Comparison of ENCODE assay signal across 8 cellular contexts in the genomic region with DNA sequence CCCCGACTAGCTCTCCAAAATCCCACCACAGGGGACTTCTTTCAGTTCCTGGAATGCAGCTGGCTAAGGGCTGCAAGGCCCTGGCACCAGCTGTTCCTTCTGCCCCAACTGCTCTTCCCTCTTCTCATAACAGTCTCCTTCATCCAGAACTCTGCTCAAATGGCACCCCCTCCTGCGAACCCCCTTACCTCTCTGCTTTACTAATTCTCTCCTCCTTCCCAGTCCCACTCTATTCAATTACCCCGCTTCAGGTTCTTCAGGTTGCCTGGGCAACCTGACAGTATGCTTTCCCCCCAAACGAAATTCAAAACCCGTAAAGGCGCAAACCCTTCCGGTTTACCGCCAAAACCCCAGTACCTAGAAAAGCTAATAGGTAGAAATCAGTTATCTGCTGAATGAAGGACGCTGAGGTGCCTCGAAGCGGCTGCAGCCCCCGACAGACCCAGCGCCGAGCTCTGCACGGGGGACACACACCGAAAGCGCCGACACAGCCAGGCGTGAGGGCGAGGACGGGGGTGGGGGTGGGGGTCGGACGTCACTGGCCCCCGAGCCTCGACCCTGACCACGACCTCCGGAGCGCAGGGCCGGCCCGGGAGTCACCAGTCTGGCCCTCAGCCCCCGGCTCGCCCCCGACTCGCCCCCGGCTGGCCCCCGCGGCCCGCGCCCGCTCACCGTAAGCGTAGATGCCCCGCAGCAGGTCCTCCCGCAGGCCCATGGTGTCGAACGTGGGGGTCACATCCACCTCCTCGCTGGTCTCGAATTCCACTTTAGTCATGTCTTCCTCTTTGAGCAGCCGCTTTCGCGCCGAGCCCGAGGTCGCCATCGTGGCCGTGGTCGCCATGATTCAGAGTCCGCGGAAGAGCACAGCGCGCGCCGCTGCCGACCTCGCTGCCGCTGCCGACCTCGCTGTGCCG. TPM values are rescaled to one million over a fixed set of nuclear protein-coding genes. Genes with fewer than 3 reads are reported as not detected.
A peak's percentile ranks its signal among the peaks of the same experiment; 100 is the strongest.
DNase-seq lines count a peak whose midpoint lies in the region; ATAC-seq and TF ChIP-seq lines count a peak whose summit lies in the region.

No MANE protein-coding gene starts in this region.

- intact Hi-C loops in Panc1 (cut with micrococcal nuclease; ENCODE audit: unreplicated experiment) = no loop called here
- intact Hi-C loops in right lobe of liver (cut with DNase I) = no loop called here

- H3K9ac ChIP-seq in BLaER1 = peak overlapping the region; percentile 97

- H3K27me3 ChIP-seq in BLaER1 (no peaks in the 10 kb centered on the region), Panc1 (ENCODE audit: control insufficient read depth, insufficient read depth, low read length) (no peaks in the 10 kb centered on the region), right lobe of liver (no peaks in the 10 kb centered on the region)

- H3K9me3 ChIP-seq in BLaER1 (no peaks in the 10 kb centered on the region), Panc1 (ENCODE audit: control insufficient read depth, insufficient read depth, low read depth, low read length) (no peaks in the 10 kb centered on the region), right lobe of liver (no peaks in the 10 kb centered on the region)

- 2% methylated on average over 26 of the region's 69 CpGs for WGBS in right lobe of liver (ENCODE audit: insufficient coverage, low coverage, low lambda C conversion rate, missing lambda C conversion rate)

- ATAC-seq in GM18873 (IDR thresholded peaks at IDR 0.05; ENCODE audit: low FRiP score, unreplicated experiment) (peak; percentile 28), HG03175 (IDR thresholded peaks at IDR 0.05; ENCODE audit: unreplicated experiment) (peak; percentile 2), Panc1 (peak; percentile 5; the same call in 1 of the 2 replicates), right lobe of liver (peak; percentile 3 to 32 (median 6))

- BruUV-seq in Panc1 (replicated peaks; lab: Mats Ljungman, UMichigan) = no TSS peak

- POLR2A ChIA-PET in Panc1 (lab: Charles Lee) = interaction anchor here (0.6 to 1.3 kb wide), 3 partner anchors 62 to 112 kb away, joined by 5 to 8 read pairs (median 5); no protein-coding TSS in a partner anchor

- TF ChIP-seq CTCF in Panc1 (IDR thresholded peaks at IDR 0.05) (no peak), choroid plexus epithelial cell (conservative IDR thresholded peaks at IDR 0.05; ENCODE audit: low read depth, low read length) (no peak), right lobe of liver (IDR thresholded peaks at IDR 0.05) (no peak)

- peak overlapping the region; percentile 95 for H3K4me3 ChIP-seq in BLaER1
- peak overlapping the region; percentile 58 to 98 for H3K4me3 ChIP-seq in Panc1 (ENCODE audit: low read depth in 2 of 2, low read length in 2 of 2)
- peak overlapping the region; percentile 96 for H3K4me3 ChIP-seq in choroid plexus epithelial cell (ENCODE audit: low read depth, low read length)
- H3K4me3 ChIP-seq in right lobe of liver = peak overlapping the region; percentile 97 to 99 (median 98)

- peaks cover 53% of the 10 kb centered on the region for H4K20me1 ChIP-seq in BLaER1

- peaks cover 34% of the 10 kb centered on the region for H3K36me3 ChIP-seq in BLaER1
- H3K36me3 ChIP-seq in Panc1 (ENCODE audit: control insufficient read depth, insufficient read depth, low read length) = peaks cover 27% of the 10 kb centered on the region
- peaks cover 0 to 25% (median 13%) of the 10 kb centered on the region in 4 donors for H3K36me3 ChIP-seq in right lobe of liver

- in situ Hi-C loops in Panc1 (cut with HindIII; ENCODE audit: low pct_unique_long_range_greater_than_20kb, low sequenced_read_pairs) = no loop called here

- peak overlapping the region; percentile 96 for H3K27ac ChIP-seq in BLaER1
- H3K27ac ChIP-seq in Panc1 (ENCODE audit: low read length) = peak overlapping the region; percentile 62
- H3K27ac ChIP-seq in right lobe of liver = peak overlapping the region; percentile 76 to 95 (median 90)
- H3K27ac ChIP-seq in temporal lobe (ENCODE audit: low read depth, low read length) = peak overlapping the region; percentile 18

- no peak for DNase-seq in Panc1 (ENCODE audit: low read depth, low spot score)
- DNase-seq in choroid plexus epithelial cell (ENCODE audit: low read depth) = peak; percentile 13
- DNase-seq in right lobe of liver = peak in 1 of 3 donors; percentile 45
- DNase-seq in AG08395 (ENCODE audit: low spot score) = no peak

- TF ChIP-seq POLR2A in right lobe of liver (IDR thresholded peaks at IDR 0.05) = no peak

- CTCF ChIA-PET in Panc1 (lab: Charles Lee) = no interaction called here

- peak overlapping the region; percentile 93 for H3K4me2 ChIP-seq in BLaER1

- H3K4me1 ChIP-seq in BLaER1 = peaks cover 41% of the 10 kb centered on the region
- peaks cover 12% of the 10 kb centered on the region for H3K4me1 ChIP-seq in Panc1 (ENCODE audit: control insufficient read depth, insufficient read depth, low read length)
- H3K4me1 ChIP-seq in right lobe of liver = peaks cover 0 to 18% (median 7%) of the 10 kb centered on the region in 4 donors

RNA-seq across cellular contexts. Expression of a gene that starts 0.6 kb away (rescaled TPM):
- 169 TPM for total RNA-seq in Panc1 (2021; ENCODE audit: unreplicated experiment)
- polyA plus RNA-seq in Panc1 (2012; ENCODE audit: insufficient read length) = 257 TPM
- total RNA-seq in right lobe of liver = 10 to 100 TPM; 21.6 to 41.7 (median 32.2) TPM
- 55.6 TPM for total RNA-seq in temporal lobe

RNA-seq across cellular contexts. Expression of a gene that starts 23.5 kb away (rescaled TPM):
- total RNA-seq in Panc1 (2021; ENCODE audit: unreplicated experiment) (not detected), right lobe of liver (under 1 TPM in 3 of 6 experiments, not detected in 3; 0.20 to 0.29 (median 0.22) TPM), temporal lobe (0.74 TPM)
- 0.57 TPM for polyA plus RNA-seq in Panc1 (2012; ENCODE audit: insufficient read length)

RNA-seq across cellular contexts. Expression of a gene that starts 45.0 kb away (rescaled TPM):
- total RNA-seq in Panc1 (2021; ENCODE audit: unreplicated experiment) = 36.1 TPM
- 46.6 TPM for polyA plus RNA-seq in Panc1 (2012; ENCODE audit: insufficient read length)
- 10 to 100 TPM; 42.7 to 94.1 (median 71.0) TPM for total RNA-seq in right lobe of liver
- 6.4 TPM for total RNA-seq in temporal lobe

Comparison
In these comparisons a context has a peak if more than half of its experiments do, and no peak if none do; other contexts are left out.
1. H3K27ac ChIP-seq: peak in every context shown above with its lines; median percentile 96 in BLaER1; 90 in right lobe of liver; 62 in Panc1; 18 in temporal lobe.